Comparison of ENCODE assay signal across 8 cellular contexts in genomic region chr21:14027235-14027869, GRCh38.
DNase-seq lines count a peak whose midpoint lies in the region; ATAC-seq and TF ChIP-seq lines count a peak whose summit lies in the region.
"Not testable (repeated sequence)": the region's sequence is repeated elsewhere in the genome, so short reads cannot be mapped to it uniquely, and the experiment has no call there.

No MANE protein-coding gene starts in this region.

- not testable (repeated sequence) for TF ChIP-seq CTCF in HFFc6 (IDR thresholded peaks at IDR 0.05); omental fat pad (IDR thresholded peaks at IDR 0.05); suprapubic skin (IDR thresholded peaks at IDR 0.05)

- TF ChIP-seq EP300 in suprapubic skin (IDR thresholded peaks at IDR 0.05) = not testable (repeated sequence)

- H3K4me1 ChIP-seq in suprapubic skin = not testable (repeated sequence)

- not testable (repeated sequence) for H3K36me3 ChIP-seq in suprapubic skin

- DNase-seq in HFFc6 = peak; percentile 92
- DNase-seq in NAMALWA (ENCODE audit: low spot score) = peak; percentile 95
- DNase-seq in glomerular visceral epithelial cell (ENCODE audit: extremely low spot score) = peak; percentile 91
- DNase-seq in omental fat pad (ENCODE audit: low spot score) = peak; percentile 80
- peak; percentile 91 to 94 for DNase-seq in suprapubic skin (ENCODE audit: low spot score in 2 of 2)

- H3K4me3 ChIP-seq in GM08714 (ENCODE audit: low read length) = peak overlapping the region; percentile 89
- H3K4me3 ChIP-seq in suprapubic skin = peak overlapping the region; percentile 56

- not testable (repeated sequence) for H3K9me3 ChIP-seq in suprapubic skin

- not testable (repeated sequence) for TF ChIP-seq POLR2A in suprapubic skin (IDR thresholded peaks at IDR 0.05)

- 0% methylated on average over 19 of the region's 37 CpGs for WGBS in suprapubic skin

- H3K27me3 ChIP-seq in suprapubic skin = not testable (repeated sequence)

- H3K9me3 Mint-ChIP-seq in HFFc6; activated naive CD4-positive, alpha-beta T cell treated with anti-CD3 and anti-CD28 coated beads, Interleukin-2, amount 50 U/mL, for 24 hours: not testable (repeated sequence)

- H3K27ac ChIP-seq in suprapubic skin = not testable (repeated sequence)

- H3K4me3 Mint-ChIP-seq in HFFc6 = peak overlapping the region; percentile 97
- H3K4me3 Mint-ChIP-seq in activated naive CD4-positive, alpha-beta T cell treated with anti-CD3 and anti-CD28 coated beads, Interleukin-2, amount 50 U/mL, for 24 hours = peak overlapping the region; percentile 87

- not testable (repeated sequence) for H3K27me3 Mint-ChIP-seq in HFFc6 (ENCODE audit: insufficient read depth); activated naive CD4-positive, alpha-beta T cell treated with anti-CD3 and anti-CD28 coated beads, Interleukin-2, amount 50 U/mL, for 24 hours

- not testable (repeated sequence) for H3K36me3 Mint-ChIP-seq in HFFc6 (ENCODE audit: low read depth); activated naive CD4-positive, alpha-beta T cell treated with anti-CD3 and anti-CD28 coated beads, Interleukin-2, amount 50 U/mL, for 24 hours

- not testable (repeated sequence) for H3K4me1 Mint-ChIP-seq in HFFc6 (ENCODE audit: low read depth)
- peaks cover 13% of the 10 kb centered on the region for H3K4me1 Mint-ChIP-seq in activated naive CD4-positive, alpha-beta T cell treated with anti-CD3 and anti-CD28 coated beads, Interleukin-2, amount 50 U/mL, for 24 hours

- peak; percentile 100 for ATAC-seq in SK-N-SH treated with all-trans-retinoic acid at 6 μM for 48 hours
- peak; percentile 100 for ATAC-seq in omental fat pad (ENCODE audit: low FRiP score)

- peak overlapping the region; percentile 84 for H3K27ac Mint-ChIP-seq in HFFc6
- H3K27ac Mint-ChIP-seq in activated naive CD4-positive, alpha-beta T cell treated with anti-CD3 and anti-CD28 coated beads, Interleukin-2, amount 50 U/mL, for 24 hours = not testable (repeated sequence)
